In genomic region chr11:85811624-85812023, GRCh38 we compare ENCODE assay signal across 8 cellular contexts. TPM values are rescaled to one million over a fixed set of nuclear protein-coding genes. Genes with fewer than 3 reads are reported as not detected.
DNase-seq lines count a peak whose midpoint lies in the region; ATAC-seq and TF ChIP-seq lines count a peak whose summit lies in the region.

No MANE protein-coding gene starts in this region.

- POLR2A ChIA-PET in Caco-2 (lab: Charles Lee) (no interaction called here), T-cell (lab: Charles Lee) (interaction anchor here in 1 of 2 donors (0.5 to 0.6 kb wide), 2 partner anchors 24 to 58 kb away, joined by 4 to 9 read pairs; no protein-coding TSS in a partner anchor)

- no peaks in the 10 kb centered on the region for H3K9me3 ChIP-seq in Caco-2

- CTCF ChIA-PET in Caco-2 (lab: Charles Lee): interaction anchor here (3.4 kb wide), 1 partner anchor 43 kb away, joined by 11 read pairs; the partner anchor contains the start of gene CCDC83
- CTCF ChIA-PET in T-cell (lab: Charles Lee): no interaction called here

- peaks cover 46% of the 10 kb centered on the region for H3K4me1 Mint-ChIP-seq in Caco-2 (ENCODE audit: low read depth, unreplicated experiment)
- peaks cover 26 to 46% (median 46%) of the 10 kb centered on the region in 3 donors for H3K4me1 Mint-ChIP-seq in T-cell

- H3K9ac ChIP-seq in rectal smooth muscle tissue (ENCODE audit: low read length): no peak overlapping the region

- BruUV-seq in Caco-2 (replicated peaks; lab: Mats Ljungman, UMichigan): no TSS peak

- H3K36me3 ChIP-seq in Caco-2 (ENCODE audit: control insufficient read depth, insufficient read depth, low read length) (no peaks in the 10 kb centered on the region), rectal smooth muscle tissue (ENCODE audit: control insufficient read depth, insufficient read depth, low read length) (no peaks in the 10 kb centered on the region)

- intact Hi-C loops in Caco-2 (cut with micrococcal nuclease; ENCODE audit: unreplicated experiment): loop anchor here (1.0 to 5.0 kb wide), 5 partner anchors 20 to 214 kb away; partner anchors contain the start of gene CCDC83

- H3K4me3 ChIP-seq in Caco-2 (ENCODE audit: low read depth, low read length): peak overlapping the region; percentile 91
- peak overlapping the region; percentile 56 to 69 for H3K4me3 ChIP-seq in foreskin fibroblast (ENCODE audit: low read depth in 1 of 2, low read length in 2 of 2)
- H3K4me3 ChIP-seq in rectal smooth muscle tissue (ENCODE audit: low read length): peak overlapping the region; percentile 86

- peak overlapping the region; percentile 80 for H3K4me3 Mint-ChIP-seq in Caco-2 (ENCODE audit: unreplicated experiment)
- peak overlapping the region; percentile 81 to 92 (median 91) for H3K4me3 Mint-ChIP-seq in T-cell

- DNase-seq in Caco-2: no peak
- DNase-seq in T-cell: no peak
- no peak for DNase-seq in foreskin fibroblast
- DNase-seq in DMS53 treated with DMSO at 0.1 percent for 48 hours (lab: John Stamatoyannopoulos, UW; ENCODE audit: unreplicated experiment): no peak
- no peak for DNase-seq in kidney tubule cell (ENCODE audit: low spot score)
- no peak for DNase-seq in NCI-H187 (lab: John Stamatoyannopoulos, UW)

- H3K27ac ChIP-seq in rectal smooth muscle tissue (ENCODE audit: low read depth, low read length): no peak overlapping the region

- H3K27ac Mint-ChIP-seq in Caco-2 (ENCODE audit: unreplicated experiment): peak overlapping the region; percentile 14
- peak overlapping the region; percentile 80 to 90 for H3K27ac Mint-ChIP-seq in T-cell

- H3K27me3 ChIP-seq in Caco-2 (replicated peaks; ENCODE audit: control insufficient read depth, insufficient read depth, low read length) (no peaks in the 10 kb centered on the region), rectal smooth muscle tissue (ENCODE audit: control insufficient read depth, insufficient read depth, low read length) (no peaks in the 10 kb centered on the region)

- H3K27me3 Mint-ChIP-seq in Caco-2 (ENCODE audit: insufficient read depth, unreplicated experiment) (no peaks in the 10 kb centered on the region), T-cell (no peaks in the 10 kb centered on the region)

- H3K4me1 ChIP-seq in Caco-2 (peaks cover 29% of the 10 kb centered on the region), rectal smooth muscle tissue (ENCODE audit: control insufficient read depth, insufficient read depth, low read length) (peaks cover 2% of the 10 kb centered on the region)

- TF ChIP-seq CTCF in Caco-2 (IDR thresholded peaks at IDR 0.05; ENCODE audit: insufficient read depth in 1 of 2, low read depth in 1 of 2, low read length in 1 of 2, severe bottlenecking in 1 of 2, unreplicated experiment in 1 of 2): no peak
- TF ChIP-seq CTCF in foreskin fibroblast (IDR thresholded peaks at IDR 0.05; ENCODE audit: low read depth, low read length): no peak

- no peaks in the 10 kb centered on the region for H3K36me3 Mint-ChIP-seq in Caco-2 (ENCODE audit: insufficient read depth, unreplicated experiment)
- no peaks in the 10 kb centered on the region for H3K36me3 Mint-ChIP-seq in T-cell

- H3K9me3 Mint-ChIP-seq in Caco-2 (ENCODE audit: unreplicated experiment): no peaks in the 10 kb centered on the region
- no peaks in the 10 kb centered on the region for H3K9me3 Mint-ChIP-seq in T-cell

- ATAC-seq in T-cell (replicated peaks in 1 of 4) (no peak), GM19463 (IDR thresholded peaks at IDR 0.05; ENCODE audit: unreplicated experiment) (no peak)

RNA-seq across cellular contexts. Expression of gene SYTL2, which starts 0.7 kb away (rescaled TPM):
- total RNA-seq in Caco-2 (2022) (110 and 156 TPM in 2 replicates), T-cell (10 to 100 TPM; 19.8 to 85.4 (median 31.3) TPM)

RNA-seq across cellular contexts. Expression of gene CCDC83, which starts 43.6 kb away (rescaled TPM):
- total RNA-seq in Caco-2 (2022) (not detected in 2 replicates), T-cell (under 1 TPM in 1 of 5 donors, not detected in 4; 0.10 TPM)
